11 cellular contexts compared by ENCODE assay signal in genomic region chr6:90008908-90009501, GRCh38.
DNase-seq lines count a peak whose midpoint lies in the region; ATAC-seq, FAIRE-seq and TF ChIP-seq lines count a peak whose summit lies in the region.
"Had no signal": no experiment of that assay in that cellular context is flagged by ENCODE, and none has a peak within 500 bp of the region (broad histone marks: within the 10 kb centered on the region; RNA-seq: fewer than 3 reads in every experiment).

No MANE protein-coding gene starts in this region.

- H3K36me3 ChIP-seq in body of pancreas (replicated peaks in 1 of 2; ENCODE audit: insufficient read depth in 1 of 2, low read depth in 2 of 2): no peaks in the 10 kb centered on the region

- DNase-seq in AG09309 (ENCODE audit: low read depth) (peak; percentile 10), fibroblast of peridontal ligament (ENCODE audit: extremely low read depth) (peak; percentile 27), NCI-H2171 treated with DMSO at 0.1 percent for 48 hours (lab: John Stamatoyannopoulos, UW) (no peak), H54 (ENCODE audit: insufficient read length, low spot score) (no peak), body of pancreas (no peak)
- DNase-seq: DMS79, retina had no signal

- no peaks in the 10 kb centered on the region for H3K27me3 ChIP-seq in body of pancreas

- no peaks in the 10 kb centered on the region for H3K9me3 ChIP-seq in body of pancreas

- no peak for TF ChIP-seq CTCF in AG09309 (IDR thresholded peaks at IDR 0.05; ENCODE audit: control insufficient read depth, insufficient read depth, low read depth, low read length, missing control alignments)
- TF ChIP-seq CTCF in body of pancreas (IDR thresholded peaks at IDR 0.05): no peak

- intact Hi-C loops in body of pancreas (cut with DNase I): no loop called here

- no peak overlapping the region for H3K4me3 ChIP-seq in AG09309 (ENCODE audit: control insufficient read depth, low read depth, low read length)
- H3K4me3 ChIP-seq in body of pancreas: no peak overlapping the region

- H3K4me1 ChIP-seq in body of pancreas: no peaks in the 10 kb centered on the region

- ATAC-seq in GM21576 (IDR thresholded peaks at IDR 0.05; ENCODE audit: unreplicated experiment) (peak; percentile 39), SK-N-SH treated with all-trans-retinoic acid at 6 μM for 48 hours (peak; percentile 84), body of pancreas (no peak), GM19328 (IDR thresholded peaks at IDR 0.05; ENCODE audit: unreplicated experiment) (no peak)

- WGBS in body of pancreas, 2 donors: 59 to 91% methylated on average over 1 of the region's 1 CpG

- no peak for FAIRE-seq in H54 (lab: Jason Lieb, UNC)

- no peak for TF ChIP-seq POLR2A in H54 (IDR thresholded peaks at IDR 0.05; ENCODE audit: low read depth, low read length)
- TF ChIP-seq POLR2A in body of pancreas (IDR thresholded peaks at IDR 0.05): no peak

- H3K27ac ChIP-seq in body of pancreas: no peak overlapping the region
- H3K27ac ChIP-seq: KMS-11 had no signal

TF ChIP-seq in SK-N-SH treated with all-trans-retinoic acid at 6 μM for 48 hours, 23 proteins besides CTCF, POLR2A, EP300 and RAD21:
- TF ChIP-seq GLIS3 (CRISPR knock-in tag; IDR thresholded peaks at IDR 0.05) (no peak), OSR1 (CRISPR knock-in tag; IDR thresholded peaks at IDR 0.05) (no peak), BACH2 (CRISPR knock-in tag; IDR thresholded peaks at IDR 0.05; ENCODE audit: borderline replicate concordance) (no peak), ZNF8 (CRISPR knock-in tag; IDR thresholded peaks at IDR 0.05) (no peak), ZFP30 (CRISPR knock-in tag; IDR thresholded peaks at IDR 0.05) (no peak), CSDC2 (CRISPR knock-in tag; IDR thresholded peaks at IDR 0.05) (no peak)
- TF ChIP-seq, protein P1, sequence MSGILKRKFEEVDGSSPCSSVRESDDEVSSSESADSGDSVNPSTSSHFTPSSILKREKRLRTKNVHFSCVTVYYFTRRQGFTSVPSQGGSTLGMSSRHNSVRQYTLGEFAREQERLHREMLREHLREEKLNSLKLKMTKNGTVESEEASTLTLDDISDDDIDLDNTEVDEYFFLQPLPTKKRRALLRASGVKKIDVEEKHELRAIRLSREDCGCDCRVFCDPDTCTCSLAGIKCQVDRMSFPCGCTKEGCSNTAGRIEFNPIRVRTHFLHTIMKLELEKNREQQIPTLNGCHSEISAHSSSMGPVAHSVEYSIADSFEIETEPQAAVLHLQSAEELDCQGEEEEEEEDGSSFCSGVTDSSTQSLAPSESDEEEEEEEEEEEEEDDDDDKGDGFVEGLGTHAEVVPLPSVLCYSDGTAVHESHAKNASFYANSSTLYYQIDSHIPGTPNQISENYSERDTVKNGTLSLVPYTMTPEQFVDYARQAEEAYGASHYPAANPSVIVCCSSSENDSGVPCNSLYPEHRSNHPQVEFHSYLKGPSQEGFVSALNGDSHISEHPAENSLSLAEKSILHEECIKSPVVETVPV (CRISPR knock-in tag; IDR thresholded peaks at IDR 0.05): no peak

Comparison
In these comparisons a context has a peak if more than half of its experiments do, and no peak if none do; other contexts are left out.
1. DNase-seq: peak in AG09309 (single experiment) and fibroblast of peridontal ligament (single experiment); none in NCI-H2171 treated with DMSO at 0.1 percent for 48 hours (single experiment), H54 (single experiment) and body of pancreas (0 of 4).
2. ATAC-seq: peak in GM21576 (single experiment) and SK-N-SH treated with all-trans-retinoic acid at 6 μM for 48 hours (single experiment); none in body of pancreas (single experiment) and GM19328 (single experiment).